ENCODE assay signal across 8 cellular contexts in genomic region chr11:72352859-72353551, GRCh38.
DNase-seq lines count a peak whose midpoint lies in the region; ATAC-seq and TF ChIP-seq lines count a peak whose summit lies in the region.

No MANE protein-coding gene starts in this region.

- H3K27me3 ChIP-seq in H9 (ENCODE audit: insufficient read depth, low read length) (no peaks in the 10 kb centered on the region), foreskin keratinocyte (no peaks in the 10 kb centered on the region)
- H3K27me3 ChIP-seq in CD4-positive, alpha-beta T cell (ENCODE audit: control insufficient read depth, insufficient read depth, low read length): no peaks in the 10 kb centered on the region

- H4K8ac ChIP-seq in H9 (replicated peaks; ENCODE audit: insufficient read length, low read depth, low read length): no peak overlapping the region

- H3K27ac Mint-ChIP-seq in activated naive CD4-positive, alpha-beta T cell treated with anti-CD3 and anti-CD28 coated beads for 36 hours: no peak overlapping the region
- no peak overlapping the region for H3K27ac Mint-ChIP-seq in activated naive CD4-positive, alpha-beta T cell treated with anti-CD3 and anti-CD28 coated beads, Interleukin-2, amount 10 ng/mL, durations not matched to agents 7 days and 5 days
- H3K27ac Mint-ChIP-seq in H9: no peak overlapping the region
- no peak overlapping the region for H3K27ac Mint-ChIP-seq in CD4-positive, alpha-beta T cell

- no peaks in the 10 kb centered on the region for H3K23me2 ChIP-seq in H9 (ENCODE audit: insufficient read length, low read depth, low read length, poor library complexity, severe bottlenecking)

- no peak overlapping the region for H3K56ac ChIP-seq in H9 (ENCODE audit: insufficient read length, low read depth, low read length)

- no peak overlapping the region for H3T11ph ChIP-seq in H9 (ENCODE audit: low read length)

- no peak overlapping the region for H4K91ac ChIP-seq in H9 (ENCODE audit: insufficient read length, low read depth, low read length)

- no peak overlapping the region for H3K23ac ChIP-seq in H9 (ENCODE audit: insufficient read length, low read depth, low read length)

- intact Hi-C loops in activated naive CD4-positive, alpha-beta T cell treated with anti-CD3 and anti-CD28 coated beads for 36 hours (cut with micrococcal nuclease): loop anchor here (5.0 kb wide), 2 partner anchors 64 to 79 kb away; partner anchors contain the start of gene CLPB
- intact Hi-C loops in CD4-positive, alpha-beta T cell (cut with DNase I, micrococcal nuclease): no loop called here

- TF ChIP-seq CTCF in H9 (conservative IDR thresholded peaks at IDR 0.05) (peak; percentile 51), foreskin keratinocyte (conservative IDR thresholded peaks at IDR 0.05) (peak; percentile 57)
- TF ChIP-seq CTCF in CD4-positive, alpha-beta T cell (IDR thresholded peaks at IDR 0.05): no peak

- no peaks in the 10 kb centered on the region for H3K4me1 Mint-ChIP-seq in activated naive CD4-positive, alpha-beta T cell treated with anti-CD3 and anti-CD28 coated beads for 36 hours (ENCODE audit: low read depth)
- no peaks in the 10 kb centered on the region for H3K4me1 Mint-ChIP-seq in activated naive CD4-positive, alpha-beta T cell treated with anti-CD3 and anti-CD28 coated beads, Interleukin-2, amount 10 ng/mL, durations not matched to agents 7 days and 5 days
- H3K4me1 Mint-ChIP-seq in H9: peaks cover 14 to 18% of the 10 kb centered on the region in 2 experiments
- no peaks in the 10 kb centered on the region for H3K4me1 Mint-ChIP-seq in CD4-positive, alpha-beta T cell (ENCODE audit: low read depth)

- peak overlapping the region; percentile 27 for H3K18ac ChIP-seq in H9 (ENCODE audit: insufficient read length, low read depth, low read length)

- H2AK5ac ChIP-seq in H9 (ENCODE audit: insufficient read length, low read length): no peak overlapping the region

- H2BK12ac ChIP-seq in H9 (ENCODE audit: insufficient read length, low read depth, low read length): no peak overlapping the region

- no peak overlapping the region for H3K14ac ChIP-seq in H9 (ENCODE audit: insufficient read depth, low read length)

- no peaks in the 10 kb centered on the region for H3K9me3 Mint-ChIP-seq in activated naive CD4-positive, alpha-beta T cell treated with anti-CD3 and anti-CD28 coated beads for 36 hours
- H3K9me3 Mint-ChIP-seq in activated naive CD4-positive, alpha-beta T cell treated with anti-CD3 and anti-CD28 coated beads, Interleukin-2, amount 10 ng/mL, durations not matched to agents 7 days and 5 days: no peaks in the 10 kb centered on the region
- H3K9me3 Mint-ChIP-seq in H9: no peaks in the 10 kb centered on the region
- H3K9me3 Mint-ChIP-seq in CD4-positive, alpha-beta T cell: no peaks in the 10 kb centered on the region

- no peak overlapping the region for H2AFZ ChIP-seq in H9 (ENCODE audit: low read length)

- H2BK15ac ChIP-seq in H9 (ENCODE audit: low read depth, low read length): no peak overlapping the region

- peak; percentile 53 for ATAC-seq in foreskin keratinocyte
- no peak for ATAC-seq in CD4-positive, alpha-beta T cell (ENCODE audit: poor library complexity)

- H3K27me3 Mint-ChIP-seq in activated naive CD4-positive, alpha-beta T cell treated with anti-CD3 and anti-CD28 coated beads for 36 hours (ENCODE audit: low read depth): no peaks in the 10 kb centered on the region
- no peaks in the 10 kb centered on the region for H3K27me3 Mint-ChIP-seq in activated naive CD4-positive, alpha-beta T cell treated with anti-CD3 and anti-CD28 coated beads, Interleukin-2, amount 10 ng/mL, durations not matched to agents 7 days and 5 days
- H3K27me3 Mint-ChIP-seq in H9 (ENCODE audit: low read depth): no peaks in the 10 kb centered on the region
- no peaks in the 10 kb centered on the region for H3K27me3 Mint-ChIP-seq in CD4-positive, alpha-beta T cell

- H3K9me3 ChIP-seq in H9 (ENCODE audit: control insufficient read depth, low read depth, low read length): no peaks in the 10 kb centered on the region
- no peaks in the 10 kb centered on the region for H3K9me3 ChIP-seq in CD4-positive, alpha-beta T cell (ENCODE audit: control insufficient read depth, low read length)

- WGBS in H9 (ENCODE audit: extremely low coverage, insufficient read length, low lambda C conversion rate): no CpG with 5 or more reads among the region's 6 CpGs

- peak; percentile 45 for DNase-seq in activated naive CD4-positive, alpha-beta T cell treated with anti-CD3 and anti-CD28 coated beads for 36 hours
- DNase-seq in activated naive CD4-positive, alpha-beta T cell treated with anti-CD3 and anti-CD28 coated beads, Interleukin-2, amount 10 ng/mL, durations not matched to agents 7 days and 5 days: no peak
- DNase-seq in H9 (peak; percentile 62), NCI-H82 (lab: John Stamatoyannopoulos, UW) (peak; percentile 81), foreskin keratinocyte (peak in 1 of 2 donors; percentile 59), HuH-7 (ENCODE audit: low spot score) (no peak), NCI-H128 (lab: John Stamatoyannopoulos, UW; ENCODE audit: unreplicated experiment) (no peak)
- no peak for DNase-seq in CD4-positive, alpha-beta T cell

- H2BK5ac ChIP-seq in H9 (ENCODE audit: insufficient read length, low read length): no peak overlapping the region

- H2BK20ac ChIP-seq in H9 (ENCODE audit: low read depth, low read length, poor library complexity, severe bottlenecking): no peak overlapping the region

- no peak overlapping the region for H2BK120ac ChIP-seq in H9 (ENCODE audit: low read depth, low read length, poor library complexity, severe bottlenecking)

- no peaks in the 10 kb centered on the region for H3K79me2 ChIP-seq in H9 (ENCODE audit: insufficient read depth, low read length)

- no peak overlapping the region for H4K5ac ChIP-seq in H9 (ENCODE audit: insufficient read length, low read depth, low read length)

- H3K4me1 ChIP-seq in H9 (ENCODE audit: insufficient read depth, low read length) (no peaks in the 10 kb centered on the region; the same call in 1 of the 2 replicates), foreskin keratinocyte (no peaks in the 10 kb centered on the region)

- CTCF ChIA-PET in activated naive CD4-positive, alpha-beta T cell treated with anti-CD3 and anti-CD28 coated beads for 36 hours (lab: Charles Lee): interaction anchor here (1.0 to 2.5 kb wide), 4 partner anchors 62 to 114 kb away, joined by 3 to 16 read pairs (median 4); no protein-coding TSS in a partner anchor
- CTCF ChIA-PET in activated naive CD4-positive, alpha-beta T cell treated with anti-CD3 and anti-CD28 coated beads, Interleukin-2, amount 10 ng/mL, durations not matched to agents 7 days and 5 days (lab: Charles Lee): interaction anchor here (1.0 to 4.4 kb wide), 6 partner anchors 60 to 86 kb away, joined by 3 to 15 read pairs (median 3); partner anchors contain the start of gene CLPB
- CTCF ChIA-PET in CD4-positive, alpha-beta T cell (lab: Charles Lee): no interaction called here

- peaks cover 3% of the 10 kb centered on the region for H3K36me3 Mint-ChIP-seq in activated naive CD4-positive, alpha-beta T cell treated with anti-CD3 and anti-CD28 coated beads for 36 hours (ENCODE audit: low read depth)
- H3K36me3 Mint-ChIP-seq in activated naive CD4-positive, alpha-beta T cell treated with anti-CD3 and anti-CD28 coated beads, Interleukin-2, amount 10 ng/mL, durations not matched to agents 7 days and 5 days: peaks cover 2% of the 10 kb centered on the region
- peaks cover 0 to 2% (median 0%) of the 10 kb centered on the region in 3 experiments; a peak in 1 of 7 replicates for H3K36me3 Mint-ChIP-seq in H9 (ENCODE audit: insufficient read depth in 1 of 3, low read depth in 3 of 3)
- H3K36me3 Mint-ChIP-seq in CD4-positive, alpha-beta T cell (ENCODE audit: low read depth): peaks cover 24% of the 10 kb centered on the region

- POLR2A ChIA-PET in CD4-positive, alpha-beta T cell (lab: Charles Lee): no interaction called here

- no peak overlapping the region for H3K9ac ChIP-seq in H9 (ENCODE audit: extremely low read depth, insufficient read length, low read length)

- no peak overlapping the region for H3K4me2 ChIP-seq in H9 (ENCODE audit: insufficient read depth, insufficient read length, low read length)

- no peak overlapping the region for H3K4ac ChIP-seq in H9 (ENCODE audit: low read depth, low read length)

- no peaks in the 10 kb centered on the region for H4K20me1 ChIP-seq in H9 (ENCODE audit: control insufficient read depth, insufficient read depth, insufficient read length)

- no peak overlapping the region for H3K4me3 Mint-ChIP-seq in activated naive CD4-positive, alpha-beta T cell treated with anti-CD3 and anti-CD28 coated beads for 36 hours
- no peak overlapping the region for H3K4me3 Mint-ChIP-seq in activated naive CD4-positive, alpha-beta T cell treated with anti-CD3 and anti-CD28 coated beads, Interleukin-2, amount 10 ng/mL, durations not matched to agents 7 days and 5 days
- no peak overlapping the region for H3K4me3 Mint-ChIP-seq in H9
- no peak overlapping the region for H3K4me3 Mint-ChIP-seq in CD4-positive, alpha-beta T cell

- no peak overlapping the region for H3K27ac ChIP-seq in H9 (ENCODE audit: insufficient read length, low read depth, low read length)
- no peak overlapping the region for H3K27ac ChIP-seq in foreskin keratinocyte
- no peak overlapping the region for H3K27ac ChIP-seq in CD4-positive, alpha-beta T cell (ENCODE audit: low read depth, low read length)

- H3K79me1 ChIP-seq in H9 (ENCODE audit: insufficient read depth, low read depth, low read length, poor library complexity, severe bottlenecking): no peaks in the 10 kb centered on the region

Comparison
In these comparisons a context has a peak if more than half of its experiments do, and no peak if none do; other contexts are left out.
1. DNase-seq: peak in activated naive CD4-positive, alpha-beta T cell treated with anti-CD3 and anti-CD28 coated beads for 36 hours (single experiment), H9 (single experiment) and NCI-H82 (single experiment); none in activated naive CD4-positive, alpha-beta T cell treated with anti-CD3 and anti-CD28 coated beads, Interleukin-2, amount 10 ng/mL, durations not matched to agents 7 days and 5 days (single experiment), HuH-7 (single experiment), CD4-positive, alpha-beta T cell (0 of 10) and NCI-H128 (single experiment).